ENCODE assay signal across 8 cellular contexts in the genomic region with DNA sequence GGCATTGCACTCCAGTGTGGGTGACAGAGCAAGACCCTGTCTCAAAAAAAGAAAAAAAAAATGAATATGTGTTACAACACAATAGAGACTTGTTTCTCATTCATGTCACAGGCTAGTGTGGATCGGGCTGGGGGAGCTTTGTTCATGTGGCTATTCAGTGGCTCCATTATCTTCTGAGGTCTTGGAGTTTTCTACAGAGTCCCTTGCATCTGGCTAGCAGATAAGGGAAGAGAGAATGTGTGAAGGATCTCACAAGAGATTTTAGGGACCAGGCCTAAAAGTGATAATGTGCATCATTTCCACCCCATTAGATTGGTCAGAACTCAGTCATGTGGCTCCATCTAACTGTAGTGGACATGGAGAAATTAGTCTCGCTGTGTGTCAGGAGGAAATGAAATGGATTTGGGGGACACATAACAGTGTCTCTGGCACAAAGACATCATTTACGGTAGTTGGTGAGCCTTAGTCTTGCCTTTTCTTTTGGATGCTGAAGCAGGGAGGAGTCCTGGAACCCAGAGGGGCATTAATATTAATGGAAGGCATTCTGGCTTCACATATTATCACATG. TPM values are rescaled to one million over a fixed set of nuclear protein-coding genes. Genes with fewer than 3 reads are reported as not detected.
DNase-seq lines count a peak whose midpoint lies in the region; ATAC-seq and TF ChIP-seq lines count a peak whose summit lies in the region.

No MANE protein-coding gene starts in this region.

- peaks cover 8% of the 10 kb centered on the region for H3K4me1 Mint-ChIP-seq in mesothelial cell of epicardium

- TF ChIP-seq POLR2A in body of pancreas (IDR thresholded peaks at IDR 0.05): no peak
- no peak for TF ChIP-seq POLR2A in uterus (IDR thresholded peaks at IDR 0.05)

- no peaks in the 10 kb centered on the region for H3K27me3 Mint-ChIP-seq in mesothelial cell of epicardium (ENCODE audit: low read depth)

- H3K27me3 ChIP-seq in right atrium auricular region: no peaks in the 10 kb centered on the region
- no peaks in the 10 kb centered on the region for H3K27me3 ChIP-seq in body of pancreas
- no peaks in the 10 kb centered on the region for H3K27me3 ChIP-seq in uterus

- DNase-seq in right atrium auricular region (ENCODE audit: low spot score) (no peak), cardiac septum (ENCODE audit: low spot score) (no peak), body of pancreas (no peak), mesothelial cell of epicardium (ENCODE audit: low spot score in 2 of 2, unreplicated experiment in 2 of 2) (no peak), uterus (no peak), Ammon's horn (ENCODE audit: low spot score) (no peak), T-helper 9 cell (no peak)

- TF ChIP-seq CTCF in right atrium auricular region (IDR thresholded peaks at IDR 0.05): no peak
- no peak for TF ChIP-seq CTCF in body of pancreas (IDR thresholded peaks at IDR 0.05)
- TF ChIP-seq CTCF in mesothelial cell of epicardium (IDR thresholded peaks at IDR 0.05; ENCODE audit: unreplicated experiment): no peak
- no peak for TF ChIP-seq CTCF in uterus (IDR thresholded peaks at IDR 0.05)

- H3K9me3 Mint-ChIP-seq in mesothelial cell of epicardium: no peaks in the 10 kb centered on the region

- H3K4me3 Mint-ChIP-seq in mesothelial cell of epicardium: no peak overlapping the region

- intact Hi-C loops in cardiac septum (cut with DNase I) (no loop called here), body of pancreas (cut with DNase I) (no loop called here), uterus (cut with DNase I; ENCODE audit: low total_unique reads) (no loop called here)

- H3K27ac ChIP-seq in right atrium auricular region: peak overlapping the region; percentile 67 to 83
- H3K27ac ChIP-seq in body of pancreas: peak overlapping the region in 3 of 4 donors; percentile 38 to 76 (median 56)
- peak overlapping the region; percentile 60 to 80 for H3K27ac ChIP-seq in uterus

- H3K4me3 ChIP-seq in right atrium auricular region (no peak overlapping the region), body of pancreas (no peak overlapping the region), uterus (no peak overlapping the region)

- H3K9me3 ChIP-seq in right atrium auricular region (no peaks in the 10 kb centered on the region), body of pancreas (no peaks in the 10 kb centered on the region), uterus (no peaks in the 10 kb centered on the region)

- H3K36me3 Mint-ChIP-seq in mesothelial cell of epicardium: peaks cover 12% of the 10 kb centered on the region

- WGBS in body of pancreas, 2 donors: 89 to 97% methylated on average over 3 of the region's 3 CpGs

- H3K4me1 ChIP-seq in right atrium auricular region (peaks cover 0 to 62% of the 10 kb centered on the region in 2 donors), body of pancreas (peaks cover 30% of the 10 kb centered on the region), uterus (peaks cover 0 to 5% of the 10 kb centered on the region in 2 donors)

- H3K27ac Mint-ChIP-seq in mesothelial cell of epicardium: peak overlapping the region; percentile 86

- ATAC-seq in body of pancreas (no peak), GM18502 (IDR thresholded peaks at IDR 0.05; ENCODE audit: poor library complexity, unreplicated experiment) (no peak)

- peaks cover 90% of the 10 kb centered on the region for H3K36me3 ChIP-seq in right atrium auricular region
- peaks cover 4 to 18% of the 10 kb centered on the region in 2 donors for H3K36me3 ChIP-seq in body of pancreas (replicated peaks in 1 of 2; ENCODE audit: insufficient read depth in 1 of 2, low read depth in 2 of 2)
- no peaks in the 10 kb centered on the region for H3K36me3 ChIP-seq in uterus

RNA-seq across cellular contexts. Expression of a gene that starts 32.4 kb away (rescaled TPM):
- 1 to 10 TPM; 3.5 to 6.8 TPM for total RNA-seq in right atrium auricular region
- total RNA-seq in cardiac septum: 5.0 TPM
- 1 to 10 TPM; 3.0 to 6.0 TPM for total RNA-seq in body of pancreas
- 2.2 to 3.1 TPM (median 2.8 TPM) in 3 replicates for total RNA-seq in mesothelial cell of epicardium
- 10 to 100 TPM in 2 of 4 donors, 1 to 10 TPM in 2; 1.8 to 21.6 (median 11.7) TPM for total RNA-seq in uterus

RNA-seq across cellular contexts. Expression of a gene that starts 34.6 kb away (rescaled TPM):
- total RNA-seq in right atrium auricular region (100 to 1,000 TPM; 154 to 179 TPM), cardiac septum (193 TPM), body of pancreas (100 to 1,000 TPM in 1 of 2 donors, 10 to 100 TPM in 1; 83.3 to 113 TPM), mesothelial cell of epicardium (37.0 to 43.9 TPM (median 40.8 TPM) in 3 replicates), uterus (100 to 1,000 TPM; 176 to 217 (median 201) TPM)
